In the genomic region with DNA sequence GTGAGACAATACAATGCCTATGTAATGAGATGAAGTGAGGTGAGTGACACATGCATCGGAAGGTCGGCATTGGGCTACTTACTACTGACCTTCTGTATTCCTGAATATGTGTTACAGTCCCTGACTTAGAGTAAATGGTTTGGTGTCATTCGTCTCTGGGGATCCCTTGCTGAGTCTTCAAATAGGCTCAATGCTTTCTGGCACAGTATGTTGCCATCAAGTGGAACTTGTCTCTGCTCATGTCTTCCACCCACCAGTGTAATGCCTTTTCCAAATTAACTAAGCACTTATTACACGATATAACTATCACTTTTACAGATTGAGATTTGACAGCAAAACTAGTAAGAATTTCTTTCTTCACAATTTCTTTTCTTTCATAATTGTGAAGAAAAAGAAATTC, we compare ENCODE assay signal across 22 cellular contexts.
"Had no signal": no experiment of that assay in that cellular context is flagged by ENCODE, and none has a peak within 500 bp of the region (broad histone marks: within the 10 kb centered on the region; RNA-seq: fewer than 3 reads in every experiment).

No MANE protein-coding gene starts in this region.

- H3K9me3 Mint-ChIP-seq: natural killer cell treated with Interleukin-12 subunit alpha and Interleukin-12 subunit beta and Interleukin-15 and Interleukin-18, amount 100 ng/mL, for 72 hours had no signal

- H2AFZ ChIP-seq: hepatocyte had no signal

- H3K27me3 Mint-ChIP-seq: activated naive CD4-positive, alpha-beta T cell treated with anti-CD3 and anti-CD28 coated beads, Interleukin-2, amount 10 ng/mL, durations not matched to agents 7 days and 5 days; natural killer cell treated with Interleukin-12 subunit alpha and Interleukin-12 subunit beta and Interleukin-15 and Interleukin-18, amount 100 ng/mL, for 72 hours had no signal

- H3K36me3 Mint-ChIP-seq: natural killer cell treated with Interleukin-12 subunit alpha and Interleukin-12 subunit beta and Interleukin-15 and Interleukin-18, amount 100 ng/mL, for 72 hours had no signal

- H3K4me2 ChIP-seq: hepatocyte had no signal

- H3K9me3 ChIP-seq: gastroesophageal sphincter had no signal

- H3K4me3 Mint-ChIP-seq: activated naive CD4-positive, alpha-beta T cell treated with anti-CD3 and anti-CD28 coated beads, Interleukin-2, amount 10 ng/mL, durations not matched to agents 7 days and 5 days; natural killer cell treated with Interleukin-12 subunit alpha and Interleukin-12 subunit beta and Interleukin-15 and Interleukin-18, amount 100 ng/mL, for 72 hours; T-helper 1 cell treated with Interleukin-12 subunit alpha and Interleukin-12 subunit beta and Interleukin-4 antibody, amounts not matched to agents 30 μg/mL and 1 μg/mL, for 36 hours had no signal

- H3K27me3 ChIP-seq: dorsolateral prefrontal cortex, gastroesophageal sphincter, hepatocyte, tibial nerve had no signal

- H3K27ac ChIP-seq: coronary artery, gastroesophageal sphincter, hepatocyte, tibial nerve, WERI-Rb-1 had no signal

- DNase-seq: activated CD4-positive, alpha-beta T cell treated with anti-CD3 and anti-CD28 coated beads for 48 hours; activated CD4-positive, alpha-beta T cell treated with anti-CD3 and anti-CD28 coated beads, Interleukin-2, amount 50 U/mL, for 48 hours; activated CD8-positive, alpha-beta memory T cell treated with anti-CD3 and anti-CD28 coated beads for 24 hours; activated effector memory CD4-positive, alpha-beta T cell treated with Interleukin-2 at 50 U/mL for 16 hours; activated naive CD4-positive, alpha-beta T cell treated with anti-CD3 and anti-CD28 coated beads, Interleukin-2, amount 10 ng/mL, durations not matched to agents 7 days and 5 days; cerebellar nuclear complex; dorsolateral prefrontal cortex; effector memory CD4-positive, alpha-beta T cell; left cardiac atrium; left ventricle myocardium superior; right cardiac atrium; stimulated activated CD4-positive, alpha-beta T cell treated with anti-CD3 and anti-CD28 coated beads, Interleukin-2, amount 100 ng/mL, for 48 hours; stimulated activated naive CD4-positive, alpha-beta T cell treated with Interleukin-2 at 50 U/mL for 16 hours; T-helper 9 cell; WERI-Rb-1 had no signal

- H3K27ac Mint-ChIP-seq: activated naive CD4-positive, alpha-beta T cell treated with anti-CD3 and anti-CD28 coated beads, Interleukin-2, amount 10 ng/mL, durations not matched to agents 7 days and 5 days; natural killer cell treated with Interleukin-12 subunit alpha and Interleukin-12 subunit beta and Interleukin-15 and Interleukin-18, amount 100 ng/mL, for 72 hours; T-helper 1 cell treated with Interleukin-12 subunit alpha and Interleukin-12 subunit beta and Interleukin-4 antibody, amounts not matched to agents 30 μg/mL and 1 μg/mL, for 36 hours had no signal

- H3K4me3 ChIP-seq: coronary artery, dorsolateral prefrontal cortex, gastroesophageal sphincter, hepatocyte, tibial nerve had no signal

- H3K36me3 ChIP-seq: WERI-Rb-1 had no signal

- H3K4me1 ChIP-seq: gastroesophageal sphincter, tibial nerve had no signal

- ATAC-seq: activated CD4-positive, CD25-positive, alpha-beta regulatory T cell treated with anti-CD3 and anti-CD28 coated beads, Interleukin-2, amount 50 U/mL, for 24 hours; gastroesophageal sphincter; left ventricle myocardium superior; natural killer cell treated with Interleukin-12 subunit alpha and Interleukin-12 subunit beta and Interleukin-15 and Interleukin-18, amount 100 ng/mL, for 72 hours; right cardiac atrium had no signal
